ENCODE assay signal across 8 cellular contexts in genomic region chr5:141636413-141637265, GRCh38. TPM values are rescaled to one million over a fixed set of nuclear protein-coding genes. Genes with fewer than 3 reads are reported as not detected.
DNase-seq lines count a peak whose midpoint lies in the region; TF ChIP-seq lines count a peak whose summit lies in the region.

TSS of gene HDAC3 (minus strand) at chr5:141636849. CDS start at chr5:141636790, 59 bp downstream.
A gene with protein sequence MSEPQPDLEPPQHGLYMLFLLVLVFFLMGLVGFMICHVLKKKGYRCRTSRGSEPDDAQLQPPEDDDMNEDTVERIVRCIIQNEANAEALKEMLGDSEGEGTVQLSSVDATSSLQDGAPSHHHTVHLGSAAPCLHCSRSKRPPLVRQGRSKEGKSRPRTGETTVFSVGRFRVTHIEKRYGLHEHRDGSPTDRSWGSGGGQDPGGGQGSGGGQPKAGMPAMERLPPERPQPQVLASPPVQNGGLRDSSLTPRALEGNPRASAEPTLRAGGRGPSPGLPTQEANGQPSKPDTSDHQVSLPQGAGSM (plus strand): TSS chr5:141636997. CDS start chr5:141638226, 1,229 bp downstream.

- no peaks in the 10 kb centered on the region for H3K9me3 Mint-ChIP-seq in activated naive CD8-positive, alpha-beta T cell treated with anti-CD3 and anti-CD28 coated beads for 36 hours

- peak within 1 kb of the TSS; percentile 95 for H3K27ac Mint-ChIP-seq in activated naive CD8-positive, alpha-beta T cell treated with anti-CD3 and anti-CD28 coated beads for 36 hours

- H3K4me1 ChIP-seq in cardiac muscle cell (ENCODE audit: low read depth) (no peaks in the 10 kb centered on the region), trophoblast cell (ENCODE audit: control insufficient read depth in 1 of 2, insufficient read depth in 2 of 2, low read length in 2 of 2) (peaks cover 6 to 15% of the 10 kb centered on the region in 2 experiments), transverse colon (peaks cover 15 to 31% (median 26%) of the 10 kb centered on the region in 4 donors)

- H2AK5ac ChIP-seq in trophoblast cell (ENCODE audit: low read length) = no peak within 1 kb of the TSS

- TF ChIP-seq POLR2A in NB4 (IDR thresholded peaks at IDR 0.05; ENCODE audit: extremely low read depth, insufficient read length) = peak; percentile 64
- TF ChIP-seq POLR2A in transverse colon (IDR thresholded peaks at IDR 0.05) = peak; percentile 63

- peaks cover 8% of the 10 kb centered on the region for H3F3A ChIP-seq in SU-DHL-6 (ENCODE audit: insufficient read depth)

- H4K8ac ChIP-seq in trophoblast cell (ENCODE audit: low read depth, low read length) = peak within 1 kb of the TSS; percentile 77

- H3K36me3 Mint-ChIP-seq in activated naive CD8-positive, alpha-beta T cell treated with anti-CD3 and anti-CD28 coated beads for 36 hours = peaks cover 30% of the 10 kb centered on the region

- peak within 1 kb of the TSS; percentile 93 for H3K18ac ChIP-seq in trophoblast cell (ENCODE audit: low read length)

- no peak within 1 kb of the TSS for H3K23ac ChIP-seq in trophoblast cell (ENCODE audit: low read length)

- H3K36me3 ChIP-seq in SU-DHL-6 (ENCODE audit: low read length) = peaks cover 4% of the 10 kb centered on the region
- no peaks in the 10 kb centered on the region for H3K36me3 ChIP-seq in cardiac muscle cell
- peaks cover 7 to 15% of the 10 kb centered on the region in 2 experiments for H3K36me3 ChIP-seq in trophoblast cell (ENCODE audit: control insufficient read depth in 1 of 2, insufficient read depth in 2 of 2, low read length in 2 of 2)
- H3K36me3 ChIP-seq in transverse colon = no peaks in the 10 kb centered on the region

- intact Hi-C loops in transverse colon (cut with DNase I; ENCODE audit: low total_unique reads) = no loop called here

- H3K4me2 ChIP-seq in SU-DHL-6 (ENCODE audit: low read depth, low read length, poor library complexity, severe bottlenecking) (peak within 1 kb of the TSS; percentile 71), trophoblast cell (ENCODE audit: low read length) (peak within 1 kb of the TSS; percentile 95)

- POLR2A ChIA-PET in GM10248 (lab: Yijun Ruan, JAX) = interaction anchor here (0.6 to 1.8 kb wide), 4 partner anchors 14 to 332 kb away, joined by 4 to 9 read pairs (median 6); partner anchors contain the start of genes DIAPH1 and FCHSD1

- no peak for TF ChIP-seq EP300 in transverse colon (IDR thresholded peaks at IDR 0.05; ENCODE audit: low read depth)

- peaks cover 15% of the 10 kb centered on the region; the same call in 1 of the 2 replicates for H4K20me1 ChIP-seq in SU-DHL-6 (ENCODE audit: low read depth, low read length)

- peak; percentile 95 for DNase-seq in GM10248 (ENCODE audit: extremely low spot score)
- no peak for DNase-seq in HFF-Myc (ENCODE audit: extremely low read depth, low read depth)
- peak; percentile 89 for DNase-seq in NB4 (ENCODE audit: low read depth)
- peak; percentile 96 for DNase-seq in activated naive CD8-positive, alpha-beta T cell treated with anti-CD3 and anti-CD28 coated beads for 36 hours
- peak; percentile 92 to 94 for DNase-seq in cardiac muscle cell (ENCODE audit: low read depth in 1 of 2, low spot score in 1 of 2)
- DNase-seq in trophoblast cell = peak; percentile 94 to 97
- peak; percentile 97 for DNase-seq in transverse colon

- TF ChIP-seq CTCF in GM10248 (IDR thresholded peaks at IDR 0.05; ENCODE audit: control extremely low read depth, extremely low read depth, low read depth, missing control alignments) (no peak), HFF-Myc (IDR thresholded peaks at IDR 0.05; ENCODE audit: low read depth, low read length, missing control alignments) (no peak), NB4 (IDR thresholded peaks at IDR 0.05; ENCODE audit: low read depth, low read length) (no peak), SU-DHL-6 (IDR thresholded peaks at IDR 0.05; ENCODE audit: insufficient read depth, low read length, poor library complexity, severe bottlenecking) (no peak), cardiac muscle cell (IDR thresholded peaks at IDR 0.05; ENCODE audit: low read depth, low read length) (no peak), transverse colon (IDR thresholded peaks at IDR 0.05) (no peak)

- no CpG with 5 or more reads among the region's 66 CpGs for WGBS in trophoblast cell (ENCODE audit: extremely low coverage, insufficient coverage, insufficient read length)
- WGBS in transverse colon (ENCODE audit: low coverage in 1 of 2), 2 donors = 0% methylated on average over 62 of the region's 66 CpGs; no CpG with 5 or more reads in 1 of the 2 donors

- H2AFZ ChIP-seq in SU-DHL-6 (ENCODE audit: low read depth, low read length, severe bottlenecking) = peak within 1 kb of the TSS; percentile 70
- peak within 1 kb of the TSS; percentile 95 for H2AFZ ChIP-seq in trophoblast cell (ENCODE audit: insufficient read depth, low read length, poor library complexity)

- H3K9ac ChIP-seq in SU-DHL-6 (ENCODE audit: low read length) (peak within 1 kb of the TSS; percentile 94), trophoblast cell (ENCODE audit: low read length) (peak within 1 kb of the TSS; percentile 99)

- H3K27ac ChIP-seq in SU-DHL-6 (ENCODE audit: low read depth, low read length) = peak within 1 kb of the TSS; percentile 82
- H3K27ac ChIP-seq in cardiac muscle cell = peak within 1 kb of the TSS; percentile 86
- peak within 1 kb of the TSS; percentile 16 for H3K27ac ChIP-seq in trophoblast cell (ENCODE audit: low read depth, low read length)
- H3K27ac ChIP-seq in transverse colon = peak within 1 kb of the TSS; percentile 79 to 87 (median 82)

- peak within 1 kb of the TSS; percentile 82 for H4K12ac ChIP-seq in trophoblast cell (ENCODE audit: low read depth, low read length)

- H3K4me1 Mint-ChIP-seq in activated naive CD8-positive, alpha-beta T cell treated with anti-CD3 and anti-CD28 coated beads for 36 hours = peaks cover 44% of the 10 kb centered on the region

- peak within 1 kb of the TSS; percentile 77 for H2BK120ac ChIP-seq in trophoblast cell (ENCODE audit: insufficient read depth, low read length, poor library complexity)

- H2BK5ac ChIP-seq in trophoblast cell (ENCODE audit: low read depth, low read length, poor library complexity) = peak within 1 kb of the TSS; percentile 39

- no peaks in the 10 kb centered on the region for H3K9me2 ChIP-seq in SU-DHL-6 (replicated peaks; ENCODE audit: insufficient read depth, low read length)

- peak within 1 kb of the TSS; percentile 97 for H3K4me3 Mint-ChIP-seq in activated naive CD8-positive, alpha-beta T cell treated with anti-CD3 and anti-CD28 coated beads for 36 hours

- CTCF ChIA-PET in GM10248 (lab: Yijun Ruan, JAX) = interaction anchor here (0.8 to 26.1 kb wide), 24 partner anchors 11 to 353 kb away, joined by 3 to 442 read pairs (median 4); partner anchors contain the start of genes DIAPH1, FCHSD1, PCDHGA10 and PCDHGA11

- no peak within 1 kb of the TSS for H2BK12ac ChIP-seq in trophoblast cell (ENCODE audit: low read length)

- H3K9me3 ChIP-seq in SU-DHL-6 (ENCODE audit: insufficient read depth, low read length) (no peaks in the 10 kb centered on the region), cardiac muscle cell (ENCODE audit: low read depth) (no peaks in the 10 kb centered on the region), trophoblast cell (ENCODE audit: insufficient read depth, low read depth, low read length) (peaks cover 2% of the 10 kb centered on the region), transverse colon (no peaks in the 10 kb centered on the region)

- H3K4ac ChIP-seq in trophoblast cell (ENCODE audit: low read depth, low read length) = peak within 1 kb of the TSS; percentile 84

- H3K27me3 ChIP-seq in SU-DHL-6 (ENCODE audit: low read length) (no peaks in the 10 kb centered on the region), cardiac muscle cell (peaks cover 9% of the 10 kb centered on the region), trophoblast cell (ENCODE audit: insufficient read depth, low read length) (no peaks in the 10 kb centered on the region), transverse colon (no peaks in the 10 kb centered on the region)

- H3K79me2 ChIP-seq in SU-DHL-6 (ENCODE audit: insufficient read depth, low read length) (peaks cover 58% of the 10 kb centered on the region), trophoblast cell (ENCODE audit: control insufficient read depth, insufficient read depth, low read length, poor library complexity) (peaks cover 6% of the 10 kb centered on the region)

- no peaks in the 10 kb centered on the region for H3K27me3 Mint-ChIP-seq in activated naive CD8-positive, alpha-beta T cell treated with anti-CD3 and anti-CD28 coated beads for 36 hours

- H3K4me3 ChIP-seq in HFF-Myc (replicated peaks; ENCODE audit: low read depth, low read length) (peak within 1 kb of the TSS; percentile 95), NB4 (ENCODE audit: low read depth, low read length) (peak within 1 kb of the TSS; percentile 96), SU-DHL-6 (ENCODE audit: insufficient read depth, low read length, poor library complexity, severe bottlenecking) (peak within 1 kb of the TSS; percentile 97), cardiac muscle cell (peak within 1 kb of the TSS; percentile 89), trophoblast cell (ENCODE audit: low read depth, low read length) (peak within 1 kb of the TSS; percentile 93), transverse colon (peak within 1 kb of the TSS; percentile 59 to 72 (median 66))

- H3K14ac ChIP-seq in trophoblast cell (ENCODE audit: low read length) = peak within 1 kb of the TSS; percentile 88

- H3K79me1 ChIP-seq in trophoblast cell (ENCODE audit: low read length) = peaks cover 7% of the 10 kb centered on the region

- in situ Hi-C loops in transverse colon (cut with MboI; ENCODE audit: low pct_ligation_motif_present in 1 of 4, low pct_unique_long_range_greater_than_20kb in 1 of 4, low sequenced_read_pairs in 3 of 4) = no loop called here

- peak within 1 kb of the TSS; percentile 65 for H4K91ac ChIP-seq in trophoblast cell (ENCODE audit: low read depth, low read length)

RNA-seq across cellular contexts. Expression of gene HDAC3, which starts in this region (rescaled TPM):
- total RNA-seq in activated naive CD8-positive, alpha-beta T cell treated with anti-CD3 and anti-CD28 coated beads for 36 hours = 10 to 100 TPM; 83.4 to 84.6 TPM
- total RNA-seq in cardiac muscle cell (64.7 and 78.3 TPM in 2 replicates), transverse colon (10 to 100 TPM; 12.7 to 45.1 (median 40.2) TPM)
- polyA plus RNA-seq in cardiac muscle cell = 112 and 117 TPM in 2 replicates
- 53.3 and 54.0 TPM in 2 replicates for polyA plus RNA-seq in trophoblast cell (2013)

RNA-seq across cellular contexts. Expression of the second gene that starts in this region (rescaled TPM):
- 10 to 100 TPM; 26.8 to 27.3 TPM for total RNA-seq in activated naive CD8-positive, alpha-beta T cell treated with anti-CD3 and anti-CD28 coated beads for 36 hours
- 1.8 and 3.6 TPM in 2 replicates for total RNA-seq in cardiac muscle cell
- polyA plus RNA-seq in cardiac muscle cell = 2.3 TPM in 1 of 2 replicates, not detected in the other
- polyA plus RNA-seq in trophoblast cell (2013) = 2.5 and 3.0 TPM in 2 replicates
- 10 to 100 TPM in 1 of 4 donors, 1 to 10 TPM in 3; 4.4 to 19.1 (median 7.5) TPM for total RNA-seq in transverse colon

Comparison
In these comparisons a context has a peak if more than half of its experiments do, and no peak if none do; other contexts are left out.
1. H3K27ac ChIP-seq: peak in every context shown above with its lines; median percentile 86 in cardiac muscle cell; 82 in SU-DHL-6; 82 in transverse colon; 16 in trophoblast cell.